20 cellular contexts compared by ENCODE assay signal in genomic region chr12:65835256-65835655, GRCh38. TPM values are rescaled to one million over a fixed set of nuclear protein-coding genes. Genes with fewer than 3 reads are reported as not detected.
A peak's percentile ranks its signal among the peaks of the same experiment; 100 is the strongest.
DNase-seq lines count a peak whose midpoint lies in the region; ATAC-seq and TF ChIP-seq lines count a peak whose summit lies in the region.
"Had no signal": no experiment of that assay in that cellular context is flagged by ENCODE, and none has a peak within 500 bp of the region (broad histone marks: within the 10 kb centered on the region; RNA-seq: fewer than 3 reads in every experiment).

No MANE protein-coding gene starts in this region.

- H3F3A ChIP-seq in PC-3 (ENCODE audit: low read length, unreplicated experiment), result peaks cover 70% of the 10 kb centered on the region

- TF ChIP-seq CTCF in PC-3 (conservative IDR thresholded peaks at IDR 0.05; ENCODE audit: low read depth, low read length) (no peak), brain (conservative IDR thresholded peaks at IDR 0.05) (no peak), mesothelial cell of epicardium (IDR thresholded peaks at IDR 0.05; ENCODE audit: unreplicated experiment) (no peak), spleen (IDR thresholded peaks at IDR 0.05 in 8 of 11, conservative IDR thresholded peaks at IDR 0.05 in 3 of 11) (no peak), omental fat pad (IDR thresholded peaks at IDR 0.05) (no peak)

- no peak overlapping the region for H3K9ac ChIP-seq in PC-3 (ENCODE audit: low read length)
- H3K9ac ChIP-seq: BLaER1, KMS-11 had no signal

- H3K36me3 Mint-ChIP-seq in brain (peaks cover 22% of the 10 kb centered on the region), mesothelial cell of epicardium (peaks cover 44% of the 10 kb centered on the region)

- peak; percentile 18 for DNase-seq in PC-3
- no peak for DNase-seq in mesothelial cell of epicardium (ENCODE audit: low spot score in 2 of 2, unreplicated experiment in 2 of 2)
- no peak for DNase-seq in spleen
- DNase-seq in omental fat pad (ENCODE audit: low spot score), result no peak
- no peak for DNase-seq in OCI-M1 (lab: John Stamatoyannopoulos, UW)
- DNase-seq: GDM1, GOT3, NCI-H1048, NCI-H1436 treated with DMSO at 0.1 percent for 48 hours, NCI-H2029 treated with DMSO at 0.1 percent for 48 hours, NCI-H510A treated with DMSO at 0.1 percent for 48 hours, NCI-H82, SIG-M5 had no signal

- intact Hi-C loops in PC-3 (cut with micrococcal nuclease), result loop anchor here (5.0 kb wide), 1 partner anchor 42 kb away; no protein-coding TSS in a partner anchor
- intact Hi-C loops in spleen (cut with DNase I; ENCODE audit: low total_unique reads), result no loop called here

- no peak overlapping the region for H3K4me3 ChIP-seq in ACC112 (ENCODE audit: low read depth, low read length)
- no peak overlapping the region for H3K4me3 ChIP-seq in PC-3 (ENCODE audit: low read length)
- no peak overlapping the region for H3K4me3 ChIP-seq in spleen
- H3K4me3 ChIP-seq: BLaER1, GM12878 had no signal

- CTCF ChIA-PET in PC-3 (lab: Charles Lee), result no interaction called here

- no peak for ATAC-seq in PC-3
- no peak for ATAC-seq in omental fat pad (ENCODE audit: low FRiP score)
- ATAC-seq in GM19463 (IDR thresholded peaks at IDR 0.05; ENCODE audit: unreplicated experiment), result no peak
- ATAC-seq: GM12878, HepG2 had no signal

- H3K79me2 ChIP-seq in ACC112 (ENCODE audit: control insufficient read depth, insufficient read depth, low read length, unreplicated experiment) (peaks cover 96% of the 10 kb centered on the region), PC-3 (ENCODE audit: low read length) (peaks cover 97% of the 10 kb centered on the region)

- H3K27ac ChIP-seq in ACC112 (ENCODE audit: low read depth, low read length) (peak overlapping the region; percentile 89), PC-3 (ENCODE audit: low read length) (peak overlapping the region; percentile 15; the same call in 1 of the 2 replicates), spleen (no peak overlapping the region)
- H3K27ac ChIP-seq: BLaER1, KMS-11 had no signal

- POLR2A ChIA-PET in PC-3 (lab: Charles Lee; ENCODE audit: unreplicated experiment), result interaction anchor here (0.5 kb wide), 1 partner anchor 55 kb away, joined by 3 read pairs; no protein-coding TSS in a partner anchor

- peaks cover 86% of the 10 kb centered on the region for H3K4me1 ChIP-seq in ACC112 (ENCODE audit: control insufficient read depth, insufficient read depth, low read length, unreplicated experiment)
- peaks cover 38% of the 10 kb centered on the region for H3K4me1 ChIP-seq in PC-3 (ENCODE audit: insufficient read depth, low read length)
- H3K4me1 ChIP-seq in spleen, result no peaks in the 10 kb centered on the region
- H3K4me1 ChIP-seq: BLaER1 had no signal

- no peaks in the 10 kb centered on the region for H3K27me3 ChIP-seq in ACC112 (ENCODE audit: insufficient read depth, low read length)
- no peaks in the 10 kb centered on the region for H3K27me3 ChIP-seq in PC-3 (ENCODE audit: low read length)
- peaks cover 0 to 37% (median 6%) of the 10 kb centered on the region in 7 donors for H3K27me3 ChIP-seq in spleen (replicated peaks in 1 of 7)

- H2AFZ ChIP-seq in ACC112 (ENCODE audit: low read length, unreplicated experiment) (no peak overlapping the region), PC-3 (ENCODE audit: low read length) (no peak overlapping the region)

- H3K9me3 Mint-ChIP-seq in brain, result no peaks in the 10 kb centered on the region
- no peaks in the 10 kb centered on the region for H3K9me3 Mint-ChIP-seq in mesothelial cell of epicardium

- H3K27ac Mint-ChIP-seq in brain, result peak overlapping the region in 3 of 5 experiments; percentile 9 to 65 (median 38)
- H3K27ac Mint-ChIP-seq in mesothelial cell of epicardium, result peak overlapping the region; percentile 18

- H3K9me3 ChIP-seq in PC-3 (ENCODE audit: low read length), result no peaks in the 10 kb centered on the region
- H3K9me3 ChIP-seq in spleen, result no peaks in the 10 kb centered on the region
- H3K9me3 ChIP-seq: BLaER1 had no signal

- H3K4me1 Mint-ChIP-seq in brain (peaks cover 21% of the 10 kb centered on the region), mesothelial cell of epicardium (peaks cover 23% of the 10 kb centered on the region)

- H3K36me3 ChIP-seq in ACC112 (ENCODE audit: insufficient read depth, low read length) (peaks cover 76% of the 10 kb centered on the region), PC-3 (ENCODE audit: low read depth, low read length) (peaks cover 75% of the 10 kb centered on the region), spleen (no peaks in the 10 kb centered on the region)
- H3K36me3 ChIP-seq: BLaER1 had no signal

- no peak for TF ChIP-seq POLR2A in spleen (IDR thresholded peaks at IDR 0.05)

- WGBS in spleen, 5 donors, result 84 to 89% (median 86%) methylated on average over 4 of the region's 4 CpGs

- no peaks in the 10 kb centered on the region for H3K9me2 ChIP-seq in PC-3 (replicated peaks; ENCODE audit: low read length)

- peaks cover 52% of the 10 kb centered on the region for H4K20me1 ChIP-seq in PC-3 (ENCODE audit: low read length)
- H4K20me1 ChIP-seq: BLaER1 had no signal

- H3K4me2 ChIP-seq in PC-3 (ENCODE audit: low read length), result no peak overlapping the region
- H3K4me2 ChIP-seq: BLaER1, KMS-11 had no signal

- H3K4me3 Mint-ChIP-seq in brain, result peak overlapping the region in 1 of 5 experiments; percentile 45
- H3K4me3 Mint-ChIP-seq in mesothelial cell of epicardium, result no peak overlapping the region

- H3K27me3 Mint-ChIP-seq in brain (no peaks in the 10 kb centered on the region), mesothelial cell of epicardium (ENCODE audit: low read depth) (no peaks in the 10 kb centered on the region)

- BruUV-seq in PC-3 (replicated peaks; lab: Mats Ljungman, UMichigan), result no TSS peak

RNA-seq across cellular contexts. Expression of gene HMGA2, which starts 11.0 kb away (rescaled TPM):
- total RNA-seq in PC-3 (2014; rRNA removed) (159 and 171 TPM in 2 replicates), mesothelial cell of epicardium (205 to 231 TPM (median 220 TPM) in 3 replicates), spleen (under 1 TPM in 2 of 7 donors, not detected in 5; 0.09 to 0.30 TPM), omental fat pad (1 to 10 TPM in 1 of 4 donors, not detected in 3; 1.6 TPM)
- polyA plus RNA-seq in brain (ENCODE audit: insufficient read depth, low read depth, low replicate concordance) (not detected), spleen (under 1 TPM in 2 of 3 donors, not detected in 1; 0.03 to 0.06 TPM)

Comparison
In these comparisons a context has a peak if more than half of its experiments do, and no peak if none do; other contexts are left out.
1. H3K27ac ChIP-seq: peak in ACC112 (single experiment) and PC-3 (single experiment); none in spleen (0 of 8).
2. RNA of gene HMGA2, which starts 11.0 kb away (total RNA-seq): 205 to 231 TPM in mesothelial cell of epicardium and 159 to 171 TPM in PC-3; 1.6 TPM in omental fat pad and 0.09 to 0.30 TPM in spleen; every median in the first group is over 10 times any median in the second.